Comparison of ENCODE assay signal across 1 cellular context in genomic region chr7:20270371-20270770, GRCh38.
TF ChIP-seq lines count a peak whose summit lies in the region.

No MANE protein-coding gene starts in this region.

TF ChIP-seq in K562, 482 proteins besides CTCF, POLR2A, EP300 and RAD21 (continued from another document):
- TF ChIP-seq TAF15 (IDR thresholded peaks at IDR 0.05; ENCODE audit: low read depth, low read length) (no peak), EP400 (IDR thresholded peaks at IDR 0.05) (no peak), ESRRA (IDR thresholded peaks at IDR 0.05; ENCODE audit: borderline replicate concordance, low read depth) (no peak), TSC22D4 (tag; IDR thresholded peaks at IDR 0.05) (no peak)
